9 cellular contexts compared by ENCODE assay signal in genomic region chr2:131207839-131208238, GRCh38. TPM values are rescaled to one million over a fixed set of nuclear protein-coding genes. Genes with fewer than 3 reads are reported as not detected.
"Had no signal": no experiment of that assay in that cellular context is flagged by ENCODE, and none has a peak within 500 bp of the region (broad histone marks: within the 10 kb centered on the region; RNA-seq: fewer than 3 reads in every experiment).

No MANE protein-coding gene starts in this region.

RNA-seq across cellular contexts. Expression of gene POTEE, which starts 1.5 kb away (rescaled TPM):
- total RNA-seq: esophagus squamous epithelium, gastrocnemius medialis, glomerular endothelial cell, kidney epithelial cell, left ventricle myocardium superior, lower leg skin, mononuclear cell had no signal
- polyA plus RNA-seq: heart right ventricle, keratinocyte had no signal
